Comparison of ENCODE assay signal across 21 cellular contexts in the genomic region with DNA sequence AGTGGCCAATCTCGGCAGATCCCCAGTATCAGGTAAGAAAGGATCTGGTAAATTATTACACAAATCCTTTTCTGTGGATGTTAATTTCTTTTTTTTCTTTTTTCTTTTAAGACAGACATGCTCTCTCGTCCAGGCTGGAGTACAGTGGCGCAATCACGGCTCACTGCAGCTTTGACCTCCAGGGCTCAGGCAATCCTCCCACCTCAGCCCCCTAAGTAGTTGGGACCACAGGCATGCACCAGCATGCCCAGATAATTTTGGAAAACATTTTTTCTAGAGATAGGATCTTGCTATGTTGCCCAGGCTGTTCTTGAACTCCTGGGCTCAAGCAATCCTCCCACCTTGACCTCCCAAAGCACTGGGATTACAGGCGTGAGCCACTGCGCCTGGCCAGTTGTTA. TPM values are rescaled to one million over a fixed set of nuclear protein-coding genes. Genes with fewer than 3 reads are reported as not detected.
DNase-seq lines count a peak whose midpoint lies in the region; ATAC-seq and TF ChIP-seq lines count a peak whose summit lies in the region.
"Had no signal": no experiment of that assay in that cellular context is flagged by ENCODE, and none has a peak within 500 bp of the region (broad histone marks: within the 10 kb centered on the region; RNA-seq: fewer than 3 reads in every experiment).

No MANE protein-coding gene starts in this region.

- no peaks in the 10 kb centered on the region for H3K9me3 ChIP-seq in BLaER1
- no peaks in the 10 kb centered on the region for H3K9me3 ChIP-seq in KOPT-K1 (ENCODE audit: insufficient read depth, low read length, poor library complexity, severe bottlenecking)

- 0 out of 2 replicates have a peak overlapping the region, but pooled peaks have one; percentile 56 for H3K9ac ChIP-seq in BLaER1
- H3K9ac ChIP-seq: KMS-11 had no signal

- DNase-seq in central memory CD8-positive, alpha-beta T cell (ENCODE audit: low spot score in 2 of 2) = no peak
- peak; percentile 78 for DNase-seq in islet precursor cell
- no peak for DNase-seq in T-helper 2 cell
- no peak for DNase-seq in activated naive CD8-positive, alpha-beta T cell treated with anti-CD3 and anti-CD28 coated beads, Interleukin-2, amount 50 U/mL, for 24 hours
- DNase-seq in caudate nucleus (lab: John Stamatoyannopoulos, UW) = no peak
- DNase-seq in GM23338 (ENCODE audit: low spot score) = no peak
- DNase-seq: 8988T; CD4-positive, alpha-beta memory T cell; COR-L47; GOT3; HCEC 1CT; NCI-H1417; NCI-H1694; NCI-H2081; NCI-H2227 treated with DMSO at 0.1 percent for 48 hours; NCI-H526 treated with DMSO at 0.1 percent for 48 hours; PC-9 had no signal

- no peaks in the 10 kb centered on the region for H3K27me3 Mint-ChIP-seq in central memory CD8-positive, alpha-beta T cell
- peaks cover 9% of the 10 kb centered on the region for H3K27me3 Mint-ChIP-seq in activated naive CD8-positive, alpha-beta T cell treated with anti-CD3 and anti-CD28 coated beads, Interleukin-2, amount 50 U/mL, for 24 hours
- H3K27me3 Mint-ChIP-seq in GM23338 (ENCODE audit: insufficient read depth, low read depth, poor library complexity) = no peaks in the 10 kb centered on the region

- ATAC-seq in central memory CD8-positive, alpha-beta T cell (replicated peaks; ENCODE audit: extremely low read depth, poor library complexity, severe bottlenecking) = no peak
- ATAC-seq in activated naive CD8-positive, alpha-beta T cell treated with anti-CD3 and anti-CD28 coated beads, Interleukin-2, amount 50 U/mL, for 24 hours = no peak
- ATAC-seq in GM23338 = no peak
- ATAC-seq: Right ventricle myocardium inferior had no signal

- H3F3A ChIP-seq in GM23338 (replicated peaks; ENCODE audit: low read depth) = no peaks in the 10 kb centered on the region

- H3K4me3 ChIP-seq in BLaER1 = no peak overlapping the region
- H3K4me3 ChIP-seq in GM23338 = no peak overlapping the region
- H3K4me3 ChIP-seq: PC-9 had no signal

- peaks cover 2% of the 10 kb centered on the region for H3K36me3 Mint-ChIP-seq in central memory CD8-positive, alpha-beta T cell (ENCODE audit: insufficient read depth)
- no peaks in the 10 kb centered on the region for H3K36me3 Mint-ChIP-seq in activated naive CD8-positive, alpha-beta T cell treated with anti-CD3 and anti-CD28 coated beads, Interleukin-2, amount 50 U/mL, for 24 hours (ENCODE audit: low read depth)
- no peaks in the 10 kb centered on the region; the same call in 2 of the 3 replicates for H3K36me3 Mint-ChIP-seq in GM23338 (ENCODE audit: low read depth)
- H3K36me3 Mint-ChIP-seq: CD4-positive, alpha-beta memory T cell had no signal

- H3K9me2 ChIP-seq in GM23338 (ENCODE audit: insufficient read depth) = no peaks in the 10 kb centered on the region

- peak overlapping the region; percentile 22 for H3K27ac Mint-ChIP-seq in central memory CD8-positive, alpha-beta T cell (ENCODE audit: low read depth)
- no peak overlapping the region for H3K27ac Mint-ChIP-seq in activated naive CD8-positive, alpha-beta T cell treated with anti-CD3 and anti-CD28 coated beads, Interleukin-2, amount 50 U/mL, for 24 hours
- no peak overlapping the region for H3K27ac Mint-ChIP-seq in GM23338

- H3K4me1 Mint-ChIP-seq in central memory CD8-positive, alpha-beta T cell = peaks cover 13% of the 10 kb centered on the region
- H3K4me1 Mint-ChIP-seq in activated naive CD8-positive, alpha-beta T cell treated with anti-CD3 and anti-CD28 coated beads, Interleukin-2, amount 50 U/mL, for 24 hours = peaks cover 27% of the 10 kb centered on the region
- no peaks in the 10 kb centered on the region for H3K4me1 Mint-ChIP-seq in GM23338

- H4K20me1 ChIP-seq in BLaER1 = no peaks in the 10 kb centered on the region
- H4K20me1 ChIP-seq in GM23338 (replicated peaks; ENCODE audit: insufficient read depth) = no peaks in the 10 kb centered on the region

- no peaks in the 10 kb centered on the region for H3K9me3 Mint-ChIP-seq in central memory CD8-positive, alpha-beta T cell
- H3K9me3 Mint-ChIP-seq in activated naive CD8-positive, alpha-beta T cell treated with anti-CD3 and anti-CD28 coated beads, Interleukin-2, amount 50 U/mL, for 24 hours = peaks cover 1% of the 10 kb centered on the region
- H3K9me3 Mint-ChIP-seq in GM23338 = no peaks in the 10 kb centered on the region

- peak overlapping the region; percentile 76 for H3K4me2 ChIP-seq in BLaER1
- H3K4me2 ChIP-seq in GM23338 = no peak overlapping the region
- H3K4me2 ChIP-seq: KMS-11, PC-9 had no signal

- H3K4me1 ChIP-seq in BLaER1 (peaks cover 84% of the 10 kb centered on the region), GM23338 (ENCODE audit: insufficient read depth) (no peaks in the 10 kb centered on the region)

- H3K27ac ChIP-seq in BLaER1 (peak overlapping the region; percentile 78), KOPT-K1 (ENCODE audit: low read depth, low read length, poor library complexity, severe bottlenecking) (peak overlapping the region; percentile 87), caudate nucleus (ENCODE audit: low read depth, low read length) (no peak overlapping the region), GM23338 (ENCODE audit: low read depth) (no peak overlapping the region)
- H3K27ac ChIP-seq: KMS-11, PC-9 had no signal

- H2AFZ ChIP-seq in GM23338 = no peak overlapping the region
- H2AFZ ChIP-seq: PC-9 had no signal

- no peaks in the 10 kb centered on the region for H3K79me2 ChIP-seq in GM23338 (replicated peaks; ENCODE audit: insufficient read depth)

- H3K27me3 ChIP-seq in BLaER1 (no peaks in the 10 kb centered on the region), GM23338 (ENCODE audit: insufficient read depth) (no peaks in the 10 kb centered on the region)

- H3K36me3 ChIP-seq in BLaER1 (no peaks in the 10 kb centered on the region), KOPT-K1 (ENCODE audit: insufficient read depth, low read length) (no peaks in the 10 kb centered on the region), GM23338 (ENCODE audit: insufficient read depth) (no peaks in the 10 kb centered on the region)

- no peak overlapping the region for H3K4me3 Mint-ChIP-seq in central memory CD8-positive, alpha-beta T cell
- H3K4me3 Mint-ChIP-seq in activated naive CD8-positive, alpha-beta T cell treated with anti-CD3 and anti-CD28 coated beads, Interleukin-2, amount 50 U/mL, for 24 hours = no peak overlapping the region
- H3K4me3 Mint-ChIP-seq in GM23338 = no peak overlapping the region
- H3K4me3 Mint-ChIP-seq: CD4-positive, alpha-beta memory T cell had no signal

- no peak for TF ChIP-seq CTCF in GM23338 (conservative IDR thresholded peaks at IDR 0.05; ENCODE audit: low read depth in 2 of 2)

TF ChIP-seq in GM23338, 12 proteins besides CTCF, POLR2A, EP300 and RAD21:
- TF ChIP-seq EZH2 (IDR thresholded peaks at IDR 0.05; ENCODE audit: low read depth, unreplicated experiment) = no peak

RNA-seq across cellular contexts. Expression of a gene that starts 54.0 kb away (rescaled TPM):
- 7.5 and 10.7 TPM in 2 replicates for total RNA-seq in GM23338 (2014; rRNA removed; shearing (Covaris generic))
- polyA plus RNA-seq in GM23338 (2016; fragmentation: Nextera tagmentation; extraction: Ambion mirVana) = 1.9 TPM in 2 replicates
- total RNA-seq: PC-9 had no signal

Comparison
In these comparisons a context has a peak if more than half of its experiments do, and no peak if none do; other contexts are left out.
1. H3K27ac ChIP-seq: peak in BLaER1 (single experiment) and KOPT-K1 (single experiment); none in caudate nucleus (single experiment) and GM23338 (single experiment).